In genomic region chr7:39465055-39465929, GRCh38 we compare ENCODE assay signal across 8 cellular contexts.
DNase-seq lines count a peak whose midpoint lies in the region; ATAC-seq and TF ChIP-seq lines count a peak whose summit lies in the region.

No MANE protein-coding gene starts in this region.

- no peaks in the 10 kb centered on the region for H3K9me3 Mint-ChIP-seq in activated naive CD4-positive, alpha-beta T cell treated with anti-CD3 and anti-CD28 coated beads for 36 hours

- H3K36me3 ChIP-seq in heart left ventricle: no peaks in the 10 kb centered on the region

- TF ChIP-seq POLR2A in heart left ventricle (IDR thresholded peaks at IDR 0.05): no peak

- H3K4me3 ChIP-seq in heart left ventricle: peak overlapping the region in 1 of 12 donors; percentile 9

- CTCF ChIA-PET in activated naive CD4-positive, alpha-beta T cell treated with anti-CD3 and anti-CD28 coated beads for 36 hours (lab: Charles Lee): interaction anchor here (0.6 to 1.0 kb wide), 3 partner anchors 28 to 957 kb away, joined by 3 read pairs; no protein-coding TSS in a partner anchor

- peaks cover 0 to 9% (median 0%) of the 10 kb centered on the region in 9 donors for H3K27me3 ChIP-seq in heart left ventricle

- H3K4me1 ChIP-seq in heart left ventricle: peaks cover 0 to 5% (median 0%) of the 10 kb centered on the region in 12 donors

- no peaks in the 10 kb centered on the region for H3K9me3 ChIP-seq in heart left ventricle

- peaks cover 2% of the 10 kb centered on the region for H3K4me1 Mint-ChIP-seq in activated naive CD4-positive, alpha-beta T cell treated with anti-CD3 and anti-CD28 coated beads for 36 hours (ENCODE audit: low read depth)

- no peak overlapping the region for H3K4me3 Mint-ChIP-seq in activated naive CD4-positive, alpha-beta T cell treated with anti-CD3 and anti-CD28 coated beads for 36 hours

- H3K27ac Mint-ChIP-seq in activated naive CD4-positive, alpha-beta T cell treated with anti-CD3 and anti-CD28 coated beads for 36 hours: no peak overlapping the region

- H3K27ac ChIP-seq in heart left ventricle: no peak overlapping the region

- WGBS in heart left ventricle, 4 donors: 36 to 41% (median 38%) methylated on average over 18 of the region's 18 CpGs

- H3K36me3 Mint-ChIP-seq in activated naive CD4-positive, alpha-beta T cell treated with anti-CD3 and anti-CD28 coated beads for 36 hours (ENCODE audit: low read depth): no peaks in the 10 kb centered on the region

- peak; percentile 52 to 81 (median 72) for TF ChIP-seq CTCF in heart left ventricle (IDR thresholded peaks at IDR 0.05)

- intact Hi-C loops in activated naive CD4-positive, alpha-beta T cell treated with anti-CD3 and anti-CD28 coated beads for 36 hours (cut with micrococcal nuclease): loop anchor here (1.0 to 5.0 kb wide), 6 partner anchors 11 to 1066 kb away; no protein-coding TSS in a partner anchor
- intact Hi-C loops in heart left ventricle (cut with DNase I) (loop anchor here (2.0 to 10.0 kb wide), 7 partner anchors 390 to 673 kb away; no protein-coding TSS in a partner anchor), sciatic nerve (cut with DNase I) (no loop called here)

- ATAC-seq in GM18909 (IDR thresholded peaks at IDR 0.05; ENCODE audit: poor library complexity, unreplicated experiment): peak; percentile 84
- ATAC-seq in HG03196 (IDR thresholded peaks at IDR 0.05; ENCODE audit: unreplicated experiment): peak; percentile 87
- ATAC-seq in heart left ventricle: peak in 3 of 4 donors; percentile 52 to 78 (median 76)
- peak; percentile 85 for ATAC-seq in sciatic nerve

- peaks cover 13% of the 10 kb centered on the region for H3K27me3 Mint-ChIP-seq in activated naive CD4-positive, alpha-beta T cell treated with anti-CD3 and anti-CD28 coated beads for 36 hours (ENCODE audit: low read depth)

- DNase-seq in DMS 273 treated with DMSO at 0.1 percent for 48 hours (lab: John Stamatoyannopoulos, UW): peak; percentile 23
- peak; percentile 65 for DNase-seq in NCI-H748 (lab: John Stamatoyannopoulos, UW; ENCODE audit: unreplicated experiment)
- peak; percentile 75 for DNase-seq in activated naive CD4-positive, alpha-beta T cell treated with anti-CD3 and anti-CD28 coated beads for 36 hours
- peak in 1 of 5 donors; percentile 31 for DNase-seq in heart left ventricle
- peak; percentile 67 for DNase-seq in sciatic nerve (ENCODE audit: low spot score)
- DNase-seq in epidermal melanocyte (ENCODE audit: insufficient read length, low spot score): no peak
